ENCODE assay signal across 22 cellular contexts in genomic region chr15:43908641-43909040, GRCh38.
"Had no signal": no experiment of that assay in that cellular context is flagged by ENCODE, and none has a peak within 500 bp of the region (broad histone marks: within the 10 kb centered on the region; RNA-seq: fewer than 3 reads in every experiment).

No MANE protein-coding gene starts in this region.

- H3K36me3 ChIP-seq: gastrocnemius medialis, left ventricle myocardium inferior, lower lobe of right lung, prostate gland, right lobe of liver, spleen, suprapubic skin, tibial artery, upper lobe of left lung, uterus had no signal

- H3K9me3 ChIP-seq: gastrocnemius medialis, left ventricle myocardium inferior, lower lobe of right lung, prostate gland, right lobe of liver, spleen, suprapubic skin, tibial artery, upper lobe of left lung, uterus had no signal

- H3K36me3 Mint-ChIP-seq: memory B cell; natural killer cell treated with Interleukin-12 subunit alpha and Interleukin-12 subunit beta and Interleukin-15 and Interleukin-18, amount 100 ng/mL, for 72 hours had no signal

- H3K4me3 ChIP-seq: gastrocnemius medialis, left ventricle myocardium inferior, lower lobe of right lung, prostate gland, right lobe of liver, spleen, suprapubic skin, tibial artery, upper lobe of left lung, uterus had no signal

- H3K4me3 Mint-ChIP-seq: dendritic cell treated with granulocyte-macrophage colony-stimulating factor and Interleukin-4, amounts not matched to agents 40 ng/mL and 50 ng/mL, for 4 days; effector memory CD8-positive, alpha-beta T cell; memory B cell; natural killer cell treated with Interleukin-12 subunit alpha and Interleukin-12 subunit beta and Interleukin-15 and Interleukin-18, amount 100 ng/mL, for 72 hours had no signal

- H3K4me1 ChIP-seq: gastrocnemius medialis, lower lobe of right lung, prostate gland, right lobe of liver, upper lobe of left lung, uterus had no signal

- H3K27ac Mint-ChIP-seq: dendritic cell treated with granulocyte-macrophage colony-stimulating factor and Interleukin-4, amounts not matched to agents 40 ng/mL and 50 ng/mL, for 4 days; effector memory CD8-positive, alpha-beta T cell; memory B cell; natural killer cell treated with Interleukin-12 subunit alpha and Interleukin-12 subunit beta and Interleukin-15 and Interleukin-18, amount 100 ng/mL, for 72 hours had no signal

- H3K9ac ChIP-seq: parathyroid adenoma had no signal

- H3K9me3 Mint-ChIP-seq: dendritic cell treated with granulocyte-macrophage colony-stimulating factor and Interleukin-4, amounts not matched to agents 40 ng/mL and 50 ng/mL, for 4 days; effector memory CD8-positive, alpha-beta T cell; memory B cell; natural killer cell treated with Interleukin-12 subunit alpha and Interleukin-12 subunit beta and Interleukin-15 and Interleukin-18, amount 100 ng/mL, for 72 hours had no signal

- H3K27me3 ChIP-seq: gastrocnemius medialis, right lobe of liver, spleen, suprapubic skin, tibial artery, upper lobe of left lung, uterus had no signal

- ATAC-seq: effector memory CD8-positive, alpha-beta T cell; gastrocnemius medialis; left cardiac atrium; lower lobe of right lung; natural killer cell treated with Interleukin-12 subunit alpha and Interleukin-12 subunit beta and Interleukin-15 and Interleukin-18, amount 100 ng/mL, for 72 hours; right lobe of liver had no signal

- H3K27ac ChIP-seq: gastrocnemius medialis, left ventricle myocardium inferior, lower lobe of right lung, parathyroid adenoma, prostate gland, right lobe of liver, spleen, suprapubic skin, tibial artery, upper lobe of left lung, uterus had no signal

- DNase-seq: cerebellar nuclear complex; effector memory CD8-positive, alpha-beta T cell; gastrocnemius medialis; glutamatergic neuron; left cardiac atrium; left ventricle myocardium inferior; lower lobe of right lung; midbrain; occipital lobe; right lobe of liver; spleen; stimulated activated CD4-positive, alpha-beta T cell treated with anti-CD3 and anti-CD28 coated beads, Interleukin-15, amount 100 ng/mL, for 24 hours; stimulated activated naive CD4-positive, alpha-beta T cell treated with Interleukin-2 at 50 U/mL for 16 hours; tibial artery; upper lobe of left lung; uterus had no signal
